Comparison of ENCODE assay signal across 8 cellular contexts in the genomic region with DNA sequence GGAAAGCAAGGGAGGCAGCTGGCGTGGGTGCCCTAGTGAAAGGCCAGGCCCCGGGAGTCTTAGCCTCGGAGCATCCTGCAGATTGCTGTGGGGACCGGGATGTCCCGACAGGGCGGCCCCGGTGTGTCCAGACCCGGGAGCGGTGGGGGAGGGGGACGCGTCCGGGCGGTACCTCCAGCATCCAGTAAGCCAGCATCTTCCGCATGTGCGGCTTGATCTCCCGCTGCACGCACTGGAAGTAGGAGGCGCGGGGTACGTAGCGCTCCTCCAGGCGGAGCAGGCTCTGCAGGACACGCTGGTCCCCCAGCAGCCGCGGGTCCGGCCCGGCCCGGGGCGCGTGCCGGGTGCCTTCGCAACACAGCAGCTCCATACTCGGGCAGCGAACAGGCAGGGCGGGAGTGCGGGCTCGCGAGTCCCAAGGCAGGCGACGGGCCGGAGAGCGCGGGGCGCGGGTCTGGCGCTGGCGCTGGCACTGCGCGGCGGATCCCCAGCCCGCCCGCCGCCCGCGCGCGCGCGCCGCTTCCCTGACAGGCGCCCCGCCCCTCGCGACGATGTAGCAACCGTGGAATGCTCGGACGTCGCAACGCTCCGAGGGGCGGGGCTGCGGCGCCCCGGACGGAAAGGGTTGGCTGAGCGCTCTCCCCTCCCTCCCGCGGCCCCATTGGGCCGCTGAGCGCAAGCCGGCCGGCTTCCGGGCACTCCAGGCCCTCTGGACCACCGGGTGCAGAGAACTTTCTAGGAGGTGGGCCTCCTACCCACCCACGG. TPM values are rescaled to one million over a fixed set of nuclear protein-coding genes. Genes with fewer than 3 reads are reported as not detected.
DNase-seq lines count a peak whose midpoint lies in the region; ATAC-seq, FAIRE-seq and TF ChIP-seq lines count a peak whose summit lies in the region.

A gene (minus strand): TSS at position 529 of the 765 bp plus-strand sequence. CDS start 159 bp downstream, at position 370.

- H3K4me2 ChIP-seq in BLaER1 = peak within 1 kb of the TSS; percentile 98

- peak; percentile 8 for FAIRE-seq in GM19239 (lab: Jason Lieb, UNC)

- no peaks in the 10 kb centered on the region for H3K27me3 ChIP-seq in BLaER1

- H3K9ac ChIP-seq in BLaER1 = peak within 1 kb of the TSS; percentile 100

- no peaks in the 10 kb centered on the region for H3K27me3 Mint-ChIP-seq in activated CD4-positive, alpha-beta T cell treated with anti-CD3 and anti-CD28 coated beads, Interleukin-2, amount 10 ng/mL, durations not matched to agents 7 days and 5 days
- H3K27me3 Mint-ChIP-seq in dendritic cell treated with granulocyte-macrophage colony-stimulating factor and Interleukin-4, amounts not matched to agents 40 ng/mL and 50 ng/mL, for 4 days = no peaks in the 10 kb centered on the region

- peak within 1 kb of the TSS; percentile 98 for H3K4me3 ChIP-seq in BLaER1
- H3K4me3 ChIP-seq in lower leg skin (ENCODE audit: low read depth, poor library complexity, severe bottlenecking) = peak within 1 kb of the TSS; percentile 58

- ATAC-seq in HG03442 (IDR thresholded peaks at IDR 0.05; ENCODE audit: unreplicated experiment) = peak; percentile 77

- no peaks in the 10 kb centered on the region for H3K9me3 Mint-ChIP-seq in activated CD4-positive, alpha-beta T cell treated with anti-CD3 and anti-CD28 coated beads, Interleukin-2, amount 10 ng/mL, durations not matched to agents 7 days and 5 days
- H3K9me3 Mint-ChIP-seq in dendritic cell treated with granulocyte-macrophage colony-stimulating factor and Interleukin-4, amounts not matched to agents 40 ng/mL and 50 ng/mL, for 4 days = no peaks in the 10 kb centered on the region

- 0% methylated on average over 28 to 45 of the region's 86 CpGs for WGBS in lower leg skin, 2 donors

- peaks cover 46% of the 10 kb centered on the region for H3K36me3 Mint-ChIP-seq in activated CD4-positive, alpha-beta T cell treated with anti-CD3 and anti-CD28 coated beads, Interleukin-2, amount 10 ng/mL, durations not matched to agents 7 days and 5 days (ENCODE audit: low read depth)
- peaks cover 40% of the 10 kb centered on the region for H3K36me3 Mint-ChIP-seq in dendritic cell treated with granulocyte-macrophage colony-stimulating factor and Interleukin-4, amounts not matched to agents 40 ng/mL and 50 ng/mL, for 4 days (ENCODE audit: low read depth)

- DNase-seq in GM19239 (ENCODE audit: insufficient read length, low spot score) (peak; percentile 91), NCI-H526 (lab: John Stamatoyannopoulos, UW) (peak; percentile 70 to 97), lower leg skin (ENCODE audit: low spot score in 2 of 2) (peak; percentile 80 to 96)
- DNase-seq in activated CD4-positive, alpha-beta T cell treated with anti-CD3 and anti-CD28 coated beads, Interleukin-2, amount 10 ng/mL, durations not matched to agents 7 days and 5 days = peak; percentile 92
- DNase-seq in stimulated activated CD4-positive, alpha-beta T cell treated with anti-CD3 and anti-CD28 coated beads, Interleukin-4, amount 100 ng/mL, for 4 hours = peak; percentile 79 to 94

- CTCF ChIA-PET in activated CD4-positive, alpha-beta T cell treated with anti-CD3 and anti-CD28 coated beads, Interleukin-2, amount 10 ng/mL, durations not matched to agents 7 days and 5 days (lab: Charles Lee) = interaction anchor here (0.9 to 25.3 kb wide), 6 partner anchors 8 to 154 kb away, joined by 3 to 412 read pairs (median 6); a partner anchor contains a TSS

- H3K4me1 Mint-ChIP-seq in activated CD4-positive, alpha-beta T cell treated with anti-CD3 and anti-CD28 coated beads, Interleukin-2, amount 10 ng/mL, durations not matched to agents 7 days and 5 days = peaks cover 52% of the 10 kb centered on the region
- peaks cover 51% of the 10 kb centered on the region for H3K4me1 Mint-ChIP-seq in dendritic cell treated with granulocyte-macrophage colony-stimulating factor and Interleukin-4, amounts not matched to agents 40 ng/mL and 50 ng/mL, for 4 days (ENCODE audit: low read depth)

- peaks cover 67% of the 10 kb centered on the region for H3K4me1 ChIP-seq in BLaER1

- POLR2A ChIA-PET in activated CD4-positive, alpha-beta T cell treated with anti-CD3 and anti-CD28 coated beads, Interleukin-2, amount 10 ng/mL, durations not matched to agents 7 days and 5 days (lab: Charles Lee) = interaction anchor here (1.0 to 1.1 kb wide), 2 partner anchors 69 to 98 kb away, joined by 3 to 4 read pairs; no protein-coding TSS in a partner anchor

- no peak for TF ChIP-seq CTCF in lower leg skin (IDR thresholded peaks at IDR 0.05)

- H3K27ac ChIP-seq in BLaER1 = peak within 1 kb of the TSS; percentile 99

- peaks cover 50% of the 10 kb centered on the region for H3K36me3 ChIP-seq in BLaER1

- no peaks in the 10 kb centered on the region for H3K9me3 ChIP-seq in BLaER1

- H3K4me3 Mint-ChIP-seq in activated CD4-positive, alpha-beta T cell treated with anti-CD3 and anti-CD28 coated beads, Interleukin-2, amount 10 ng/mL, durations not matched to agents 7 days and 5 days = peak within 1 kb of the TSS; percentile 100
- H3K4me3 Mint-ChIP-seq in dendritic cell treated with granulocyte-macrophage colony-stimulating factor and Interleukin-4, amounts not matched to agents 40 ng/mL and 50 ng/mL, for 4 days = peak within 1 kb of the TSS; percentile 99

- H4K20me1 ChIP-seq in BLaER1 = peaks cover 31% of the 10 kb centered on the region

- intact Hi-C loops in dendritic cell treated with granulocyte-macrophage colony-stimulating factor and Interleukin-4, amounts not matched to agents 40 ng/mL and 50 ng/mL, for 4 days (cut with micrococcal nuclease) = loop anchor here (5.0 kb wide), 2 partner anchors 86 to 159 kb away; a partner anchor contains a TSS
- intact Hi-C loops in lower leg skin (cut with DNase I; ENCODE audit: low total_unique reads) = loop anchor here (5.0 kb wide), 1 partner anchor 101 kb away; no protein-coding TSS in a partner anchor

- peak within 1 kb of the TSS; percentile 97 for H3K27ac Mint-ChIP-seq in activated CD4-positive, alpha-beta T cell treated with anti-CD3 and anti-CD28 coated beads, Interleukin-2, amount 10 ng/mL, durations not matched to agents 7 days and 5 days
- peak within 1 kb of the TSS; percentile 90 for H3K27ac Mint-ChIP-seq in dendritic cell treated with granulocyte-macrophage colony-stimulating factor and Interleukin-4, amounts not matched to agents 40 ng/mL and 50 ng/mL, for 4 days

- TF ChIP-seq POLR2A in lower leg skin (IDR thresholded peaks at IDR 0.05) = no peak

RNA-seq across cellular contexts. Expression of the gene that starts here (rescaled TPM):
- total RNA-seq in activated CD4-positive, alpha-beta T cell treated with anti-CD3 and anti-CD28 coated beads, Interleukin-2, amount 10 ng/mL, durations not matched to agents 7 days and 5 days = 100 to 1,000 TPM; 461 to 520 TPM
- total RNA-seq in lower leg skin = 100 to 1,000 TPM; 130 to 169 (median 157) TPM

Comparison
In these comparisons a context has a peak if more than half of its experiments do, and no peak if none do; other contexts are left out.
1. Peak in every context shown above with its lines: DNase-seq, ATAC-seq, H3K4me3 ChIP-seq and H3K27ac ChIP-seq.